Comparison of ENCODE assay signal across 27 cellular contexts in the genomic region with DNA sequence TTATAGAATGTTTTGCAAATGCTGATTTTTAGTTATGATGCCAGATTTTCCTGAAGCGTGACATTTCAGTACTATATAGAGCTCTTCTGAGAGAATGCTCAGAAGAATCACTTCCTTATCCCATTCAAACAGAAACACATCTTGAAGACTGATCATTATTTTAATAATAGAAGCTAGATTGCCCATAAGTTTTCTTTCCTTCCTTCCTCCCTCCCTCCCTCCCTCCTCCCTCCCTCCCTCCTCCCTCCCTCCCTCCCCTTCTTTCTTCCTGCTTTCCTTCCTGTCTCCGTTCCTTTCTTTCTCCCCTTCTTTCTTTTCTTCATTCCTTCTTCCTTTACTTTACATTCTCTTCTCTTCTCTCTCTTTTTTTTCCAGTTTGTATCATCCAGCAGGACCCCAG.
"Had no signal": no experiment of that assay in that cellular context is flagged by ENCODE, and none has a peak within 500 bp of the region (broad histone marks: within the 10 kb centered on the region; RNA-seq: fewer than 3 reads in every experiment).

No MANE protein-coding gene starts in this region.

- H3K4me3 ChIP-seq: colonic mucosa, esophagus squamous epithelium, gastrocnemius medialis, heart right ventricle, left lung, lower lobe of right lung, mucosa of descending colon had no signal

- H3K36me3 Mint-ChIP-seq: memory B cell, naive B cell had no signal

- FAIRE-seq: endometrium, islet of Langerhans, keratinocyte had no signal

- H3K4me3 Mint-ChIP-seq: dendritic cell treated with granulocyte-macrophage colony-stimulating factor and Interleukin-4, amounts not matched to agents 40 ng/mL and 50 ng/mL, for 4 days; effector memory CD8-positive, alpha-beta T cell; endodermal cell; memory B cell; naive B cell had no signal

- H3K9me3 ChIP-seq: colonic mucosa, esophagus squamous epithelium, gastrocnemius medialis, heart right ventricle, lower lobe of right lung had no signal

- H3K36me3 ChIP-seq: colonic mucosa, esophagus squamous epithelium, gastrocnemius medialis, heart right ventricle, left lung, lower lobe of right lung had no signal

- H3K9me3 Mint-ChIP-seq: endodermal cell had no signal

- H3K27me3 Mint-ChIP-seq: dendritic cell treated with granulocyte-macrophage colony-stimulating factor and Interleukin-4, amounts not matched to agents 40 ng/mL and 50 ng/mL, for 4 days; effector memory CD8-positive, alpha-beta T cell; memory B cell had no signal

- H3K4me1 ChIP-seq: colonic mucosa, esophagus squamous epithelium, gastrocnemius medialis, heart right ventricle, left lung, lower lobe of right lung had no signal

- H3K27ac Mint-ChIP-seq: dendritic cell treated with granulocyte-macrophage colony-stimulating factor and Interleukin-4, amounts not matched to agents 40 ng/mL and 50 ng/mL, for 4 days; effector memory CD8-positive, alpha-beta T cell; endodermal cell; memory B cell; naive B cell had no signal

- H3K27ac ChIP-seq: colonic mucosa, epithelial cell of prostate, esophagus squamous epithelium, gastrocnemius medialis, heart right ventricle, left lung, lower lobe of right lung had no signal

- DNase-seq: colonic mucosa; cortex of kidney; effector CD8-positive, alpha-beta T cell; effector memory CD8-positive, alpha-beta T cell; endodermal cell; erythroblast; esophagus squamous epithelium; foreskin fibroblast; gastrocnemius medialis; glutamatergic neuron; head of caudate nucleus; heart right ventricle; hippocampal formation; left cardiac atrium; left lung; left ventricle myocardium superior; lower lobe of right lung; mesendoderm; mucosa of descending colon; naive B cell had no signal

- ATAC-seq: effector memory CD8-positive, alpha-beta T cell; esophagus mucosa; gastrocnemius medialis; heart right ventricle; left cardiac atrium; left lung; left ventricle myocardium superior; lower lobe of right lung; mucosa of descending colon had no signal

- H3K4me1 Mint-ChIP-seq: endodermal cell, memory B cell, naive B cell had no signal

- H3K27me3 ChIP-seq: colonic mucosa, esophagus squamous epithelium, gastrocnemius medialis, left lung had no signal
